In the genomic region with DNA sequence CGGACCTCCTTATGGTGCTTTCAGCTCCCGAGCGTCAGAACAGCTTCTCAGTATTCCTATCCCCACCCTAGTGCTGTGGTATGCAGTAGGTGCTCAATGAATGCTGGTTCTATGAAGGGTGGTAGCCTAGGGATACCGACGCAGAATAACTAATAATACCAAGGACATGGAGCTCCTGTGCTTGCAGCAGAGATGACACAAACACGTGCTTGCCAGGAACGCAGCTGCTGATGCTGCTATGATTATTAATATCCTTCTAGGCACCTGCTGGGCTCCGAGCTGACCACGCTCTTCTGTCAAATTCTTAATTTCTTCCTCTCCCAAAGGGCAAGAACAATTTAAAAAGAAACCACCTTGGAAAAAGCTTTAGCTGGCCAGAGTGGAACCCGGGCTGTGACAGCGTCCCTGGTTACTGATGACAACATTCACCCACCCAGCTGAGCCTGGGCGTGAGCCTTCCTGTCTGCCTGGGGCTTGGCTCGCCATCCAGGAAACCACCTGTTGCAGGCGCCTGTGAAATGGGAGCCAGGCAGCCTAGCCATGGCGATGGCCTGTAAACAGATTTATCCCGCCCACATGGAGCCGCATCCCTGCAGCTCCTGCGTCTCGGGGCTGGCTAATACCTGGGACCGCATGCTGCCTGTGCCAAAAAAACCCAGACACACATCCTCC, we compare ENCODE assay signal across 8 cellular contexts. TPM values are rescaled to one million over a fixed set of nuclear protein-coding genes. Genes with fewer than 3 reads are reported as not detected.
DNase-seq lines count a peak whose midpoint lies in the region; ATAC-seq and TF ChIP-seq lines count a peak whose summit lies in the region.

No MANE protein-coding gene starts in this region.

- H3K27me3 ChIP-seq in WERI-Rb-1 (ENCODE audit: insufficient read depth, low read depth, severe bottlenecking) = no peaks in the 10 kb centered on the region
- H3K27me3 ChIP-seq in lower lobe of right lung (ENCODE audit: low read depth) = no peaks in the 10 kb centered on the region
- H3K27me3 ChIP-seq in left lung = no peaks in the 10 kb centered on the region

- peak overlapping the region in 1 of 2 donors; percentile 71 for H3K4me3 Mint-ChIP-seq in CD14-positive monocyte

- peaks cover 0 to 6% (median 3%) of the 10 kb centered on the region in 7 donors for H3K9me3 Mint-ChIP-seq in CD14-positive monocyte

- peak; percentile 31 to 36 for ATAC-seq in lower lobe of right lung
- ATAC-seq in HG02642 (IDR thresholded peaks at IDR 0.05; ENCODE audit: poor library complexity, unreplicated experiment) = no peak
- ATAC-seq in left lung = no peak
- no peak for ATAC-seq in GM18873 (IDR thresholded peaks at IDR 0.05; ENCODE audit: low FRiP score, unreplicated experiment)

- peaks cover 3 to 7% (median 6%) of the 10 kb centered on the region in 3 donors for H3K27me3 Mint-ChIP-seq in CD14-positive monocyte (ENCODE audit: low read depth in 3 of 3)

- peak overlapping the region in 4 of 7 donors; percentile 35 to 77 (median 64) for H3K27ac Mint-ChIP-seq in CD14-positive monocyte

- peaks cover 2% of the 10 kb centered on the region; the same call in 1 of the 2 replicates for H3K36me3 ChIP-seq in WERI-Rb-1
- H3K36me3 ChIP-seq in lower lobe of right lung = no peaks in the 10 kb centered on the region
- no peaks in the 10 kb centered on the region for H3K36me3 ChIP-seq in left lung

- peaks cover 11% of the 10 kb centered on the region for H3K4me1 ChIP-seq in lower lobe of right lung
- H3K4me1 ChIP-seq in left lung = peaks cover 0 to 13% of the 10 kb centered on the region in 2 donors

- H3K36me3 Mint-ChIP-seq in CD14-positive monocyte = peaks cover 16 to 32% of the 10 kb centered on the region in 2 donors

- H3K4me1 Mint-ChIP-seq in CD14-positive monocyte = peaks cover 21% of the 10 kb centered on the region

- intact Hi-C loops in CD14-positive monocyte (cut with micrococcal nuclease) (no loop called here), lower lobe of right lung (cut with DNase I) (no loop called here), left lung (cut with DNase I) (no loop called here)

- no peak for DNase-seq in CD14-positive monocyte (ENCODE audit: low spot score)
- DNase-seq in NAMALWA (ENCODE audit: low spot score) = peak; percentile 43
- DNase-seq in WERI-Rb-1 = peak; percentile 26
- DNase-seq in lower lobe of right lung = peak; percentile 61
- no peak for DNase-seq in left lung
- DNase-seq in stimulated activated CD8-positive, alpha-beta memory T cell treated with anti-CD3 and anti-CD28 coated beads, Interleukin-4, amount 100 ng/mL, for 48 hours = no peak

- H3K4me3 ChIP-seq in WERI-Rb-1 (ENCODE audit: low read depth, low read length) (no peak overlapping the region), lower lobe of right lung (no peak overlapping the region), left lung (no peak overlapping the region)

- TF ChIP-seq CTCF in CD14-positive monocyte (IDR thresholded peaks at IDR 0.05) = no peak
- no peak for TF ChIP-seq CTCF in WERI-Rb-1 (IDR thresholded peaks at IDR 0.05; ENCODE audit: low read depth, low read length)
- no peak for TF ChIP-seq CTCF in lower lobe of right lung (IDR thresholded peaks at IDR 0.05)
- no peak for TF ChIP-seq CTCF in left lung (IDR thresholded peaks at IDR 0.05)

- H3K27ac ChIP-seq in WERI-Rb-1 (no peak overlapping the region), lower lobe of right lung (peak overlapping the region; percentile 22), left lung (peak overlapping the region in 1 of 2 donors; percentile 3)

- H3K9me3 ChIP-seq in WERI-Rb-1 (ENCODE audit: severe bottlenecking) = no peaks in the 10 kb centered on the region
- H3K9me3 ChIP-seq in lower lobe of right lung = no peaks in the 10 kb centered on the region
- no peaks in the 10 kb centered on the region for H3K9me3 ChIP-seq in left lung

RNA-seq across cellular contexts. Expression of gene CLMN, which starts 28.8 kb away (rescaled TPM):
- 10 to 100 TPM; 23.2 to 33.7 TPM for polyA plus RNA-seq in CD14-positive monocyte
- total RNA-seq in lower lobe of right lung (26.8 TPM), left lung (10 to 100 TPM; 20.1 to 30.0 TPM)

Comparison
In these comparisons a context has a peak if more than half of its experiments do, and no peak if none do; other contexts are left out.
1. DNase-seq: peak in NAMALWA (single experiment), WERI-Rb-1 (single experiment) and lower lobe of right lung (single experiment); none in CD14-positive monocyte (single experiment), left lung (0 of 2) and stimulated activated CD8-positive, alpha-beta memory T cell treated with anti-CD3 and anti-CD28 coated beads, Interleukin-4, amount 100 ng/mL, for 48 hours (single experiment).
2. ATAC-seq: peak in lower lobe of right lung (2 of 2); none in HG02642 (single experiment), left lung (single experiment) and GM18873 (single experiment).